In the genomic region with DNA sequence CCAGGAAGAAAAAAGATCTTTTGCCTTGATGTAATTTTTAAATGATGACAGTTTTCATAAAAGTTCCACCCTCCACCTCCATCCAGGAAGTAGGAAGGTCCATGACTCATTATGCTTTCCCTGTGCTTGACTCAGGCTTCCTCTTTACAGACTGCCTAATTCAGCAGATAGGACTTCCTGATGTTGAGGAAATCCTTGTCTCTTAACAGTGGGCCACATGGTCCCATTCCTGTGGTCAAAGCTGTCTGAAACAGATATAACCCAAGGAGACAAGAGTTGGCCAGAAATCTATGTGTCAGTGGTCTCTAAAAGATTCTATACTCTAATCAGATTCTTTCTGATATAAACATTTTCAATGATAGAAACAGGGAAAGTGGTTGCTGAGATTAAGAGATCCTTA, we compare ENCODE assay signal across 8 cellular contexts.
A peak's percentile ranks its signal among the peaks of the same experiment; 100 is the strongest.
DNase-seq lines count a peak whose midpoint lies in the region; ATAC-seq and TF ChIP-seq lines count a peak whose summit lies in the region.

No MANE protein-coding gene starts in this region.

- H3K4me3 ChIP-seq in adipocyte (ENCODE audit: low read length): no peak overlapping the region
- H3K4me3 ChIP-seq in upper lobe of left lung: no peak overlapping the region
- no peak overlapping the region for H3K4me3 ChIP-seq in neural progenitor cell

- H3K4me1 Mint-ChIP-seq in neural progenitor cell: no peaks in the 10 kb centered on the region

- H3K27ac ChIP-seq in upper lobe of left lung (peak overlapping the region in 2 of 4 donors; percentile 54 to 72), neural progenitor cell (no peak overlapping the region)

- no peak overlapping the region for H3K4me3 Mint-ChIP-seq in neural progenitor cell

- H3K4me2 ChIP-seq in neural progenitor cell: no peak overlapping the region

- H3K9me3 ChIP-seq in adipocyte (ENCODE audit: control insufficient read depth, low read length) (no peaks in the 10 kb centered on the region), upper lobe of left lung (peaks cover 0 to 4% (median 0%) of the 10 kb centered on the region in 4 donors), neural progenitor cell (ENCODE audit: low read depth) (peaks cover 7% of the 10 kb centered on the region)

- H4K20me1 ChIP-seq in neural progenitor cell (ENCODE audit: low read depth): peaks cover 3% of the 10 kb centered on the region

- DNase-seq in Ammon's horn (ENCODE audit: low spot score) (peak; percentile 57), HuH-7.5 (ENCODE audit: low spot score) (peak; percentile 10), adipocyte (ENCODE audit: low read depth) (peak; percentile 72), islet precursor cell (peak; percentile 72), upper lobe of left lung (peak in 1 of 2 donors; percentile 44), neural progenitor cell (ENCODE audit: low spot score) (no peak), cortex of kidney (lab: John Stamatoyannopoulos, UW) (no peak), mucosa of gallbladder (ENCODE audit: low spot score) (no peak)

- H3K36me3 ChIP-seq in adipocyte (ENCODE audit: control insufficient read depth, insufficient read depth, low read length, severe bottlenecking): no peaks in the 10 kb centered on the region
- no peaks in the 10 kb centered on the region for H3K36me3 ChIP-seq in upper lobe of left lung
- H3K36me3 ChIP-seq in neural progenitor cell: no peaks in the 10 kb centered on the region

- peaks cover 20% of the 10 kb centered on the region for H3K36me3 Mint-ChIP-seq in neural progenitor cell

- H3K27ac Mint-ChIP-seq in neural progenitor cell: no peak overlapping the region

- TF ChIP-seq CTCF in upper lobe of left lung (IDR thresholded peaks at IDR 0.05) (no peak), neural progenitor cell (IDR thresholded peaks at IDR 0.05) (no peak)

- H3K4me1 ChIP-seq in adipocyte (ENCODE audit: control insufficient read depth, insufficient read depth, low read length) (no peaks in the 10 kb centered on the region), upper lobe of left lung (peaks cover 0 to 15% (median 6%) of the 10 kb centered on the region in 4 donors), neural progenitor cell (no peaks in the 10 kb centered on the region)

- ATAC-seq in upper lobe of left lung (ENCODE audit: low FRiP score in 2 of 2): peak; percentile 85 to 96

- H3K9me3 Mint-ChIP-seq in neural progenitor cell: peaks cover 15% of the 10 kb centered on the region

- H3K79me2 ChIP-seq in neural progenitor cell (ENCODE audit: low read depth): peaks cover 12% of the 10 kb centered on the region

- no peaks in the 10 kb centered on the region for H3K27me3 Mint-ChIP-seq in neural progenitor cell (ENCODE audit: insufficient read depth, low read depth)

- H2AFZ ChIP-seq in neural progenitor cell (replicated peaks): no peak overlapping the region

- H3K27me3 ChIP-seq in adipocyte (replicated peaks; ENCODE audit: control insufficient read depth, insufficient read depth, low read length) (no peaks in the 10 kb centered on the region), upper lobe of left lung (no peaks in the 10 kb centered on the region), neural progenitor cell (no peaks in the 10 kb centered on the region)

- no peak overlapping the region for H3K9ac ChIP-seq in adipocyte (ENCODE audit: low read length)
- H3K9ac ChIP-seq in neural progenitor cell: no peak overlapping the region

- no peak for TF ChIP-seq POLR2A in upper lobe of left lung (IDR thresholded peaks at IDR 0.05)

- TF ChIP-seq EP300 in upper lobe of left lung (IDR thresholded peaks at IDR 0.05): peak in 1 of 4 donors; percentile 49

- no peaks in the 10 kb centered on the region for H3F3A ChIP-seq in neural progenitor cell (ENCODE audit: low read depth)

Comparison
In these comparisons a context has a peak if more than half of its experiments do, and no peak if none do; other contexts are left out.
1. DNase-seq: peak in Ammon's horn (single experiment), HuH-7.5 (single experiment), adipocyte (single experiment) and islet precursor cell (single experiment); none in neural progenitor cell (single experiment), cortex of kidney (single experiment) and mucosa of gallbladder (single experiment).